18 cellular contexts compared by ENCODE assay signal in genomic region chr4:2583092-2583491, GRCh38. TPM values are rescaled to one million over a fixed set of nuclear protein-coding genes. Genes with fewer than 3 reads are reported as not detected.
DNase-seq lines count a peak whose midpoint lies in the region; ATAC-seq and TF ChIP-seq lines count a peak whose summit lies in the region.
"Had no signal": no experiment of that assay in that cellular context is flagged by ENCODE, and none has a peak within 500 bp of the region (broad histone marks: within the 10 kb centered on the region; RNA-seq: fewer than 3 reads in every experiment).

No MANE protein-coding gene starts in this region.

- intact Hi-C loops in CD4-positive, alpha-beta memory T cell (cut with micrococcal nuclease) = no loop called here
- intact Hi-C loops in PC-9 (cut with micrococcal nuclease; ENCODE audit: unreplicated experiment) = no loop called here

- no peaks in the 10 kb centered on the region for H3K27me3 Mint-ChIP-seq in CD4-positive, alpha-beta memory T cell
- H3K27me3 Mint-ChIP-seq in osteocyte (ENCODE audit: unreplicated experiment) = no peaks in the 10 kb centered on the region
- no peaks in the 10 kb centered on the region for H3K27me3 Mint-ChIP-seq in T-cell

- no peak for ATAC-seq in T-cell (replicated peaks in 1 of 4)
- ATAC-seq: activated T-cell treated with anti-CD3 and anti-CD28 coated beads, Interleukin-2, amount 50 U/mL, for 4 hours; stimulated activated naive CD8-positive, alpha-beta T cell treated with anti-CD3 and anti-CD28 coated beads, Interleukin-15, Interleukin-2, amounts not matched to agents 100 U/mL and 50 U/mL, for 24 hours had no signal

- no peak for DNase-seq in CD4-positive, alpha-beta memory T cell
- DNase-seq in PC-9 (no peak), epithelial cell of prostate (ENCODE audit: low read depth, low spot score) (no peak), osteocyte (ENCODE audit: extremely low spot score, unreplicated experiment) (no peak), T-cell (no peak), WERI-Rb-1 (no peak), NCI-H1694 (lab: John Stamatoyannopoulos, UW) (no peak), coronary artery (ENCODE audit: low spot score) (no peak)
- DNase-seq: activated CD4-positive, CD25-positive, alpha-beta regulatory T cell; activated T-cell treated with anti-CD3 and anti-CD28 coated beads, Interleukin-2, amount 50 U/mL, for 4 hours; amniotic stem cell; C1 segment of cervical spinal cord; dermis blood vessel endothelial cell; H7; Kasumi-1; NCI-H2081 treated with DMSO at 0.1 percent for 48 hours; stimulated activated naive CD8-positive, alpha-beta T cell treated with anti-CD3 and anti-CD28 coated beads, Interleukin-15, Interleukin-2, amounts not matched to agents 100 U/mL and 50 U/mL, for 24 hours had no signal

- peaks cover 24% of the 10 kb centered on the region for H3K4me1 ChIP-seq in CD4-positive, alpha-beta memory T cell (ENCODE audit: insufficient read depth, low read length)
- peaks cover 24% of the 10 kb centered on the region for H3K4me1 ChIP-seq in PC-9 (replicated peaks; ENCODE audit: insufficient read depth)

- POLR2A ChIA-PET in CD4-positive, alpha-beta memory T cell (lab: Charles Lee; ENCODE audit: partially characterized antibody) = no interaction called here
- POLR2A ChIA-PET in PC-9 (lab: Charles Lee; ENCODE audit: unreplicated experiment) (no interaction called here), T-cell (lab: Charles Lee) (interaction anchor here in 1 of 2 donors (0.6 kb wide), 1 partner anchor 357 kb away, joined by 5 read pairs; no protein-coding TSS in a partner anchor)

- BruUV-seq in PC-9 (replicated peaks; lab: Mats Ljungman, UMichigan) = no TSS peak

- H3K4me1 Mint-ChIP-seq in CD4-positive, alpha-beta memory T cell = peaks cover 40 to 75% (median 54%) of the 10 kb centered on the region in 4 donors
- peaks cover 27% of the 10 kb centered on the region for H3K4me1 Mint-ChIP-seq in osteocyte (ENCODE audit: unreplicated experiment)
- H3K4me1 Mint-ChIP-seq in T-cell = peaks cover 62 to 65% (median 62%) of the 10 kb centered on the region in 3 donors

- CTCF ChIA-PET in CD4-positive, alpha-beta memory T cell (lab: Charles Lee; ENCODE audit: partially characterized antibody) = no interaction called here
- CTCF ChIA-PET in PC-9 (lab: Charles Lee) (no interaction called here), T-cell (lab: Charles Lee) (no interaction called here)

- no peaks in the 10 kb centered on the region for H3K36me3 ChIP-seq in CD4-positive, alpha-beta memory T cell (ENCODE audit: insufficient read depth, low read length)
- H3K36me3 ChIP-seq in PC-9 (ENCODE audit: low read depth) = no peaks in the 10 kb centered on the region
- peaks cover 6% of the 10 kb centered on the region; the same call in 1 of the 2 replicates for H3K36me3 ChIP-seq in WERI-Rb-1
- H3K36me3 ChIP-seq: right atrium auricular region had no signal

- no peaks in the 10 kb centered on the region for H3K9me3 Mint-ChIP-seq in CD4-positive, alpha-beta memory T cell
- H3K9me3 Mint-ChIP-seq in osteocyte (ENCODE audit: unreplicated experiment) = no peaks in the 10 kb centered on the region
- H3K9me3 Mint-ChIP-seq in T-cell = peaks cover 0 to 4% (median 0%) of the 10 kb centered on the region in 3 donors
- H3K9me3 Mint-ChIP-seq: activated T-cell treated with anti-CD3 and anti-CD28 coated beads, Interleukin-2, amount 50 U/mL, for 4 hours had no signal

- H3K27ac ChIP-seq in CD4-positive, alpha-beta memory T cell (ENCODE audit: low read depth, low read length) = no peak overlapping the region
- H3K27ac ChIP-seq in PC-9 = no peak overlapping the region
- peak overlapping the region; percentile 5 for H3K27ac ChIP-seq in epithelial cell of prostate
- no peak overlapping the region for H3K27ac ChIP-seq in WERI-Rb-1
- no peak overlapping the region for H3K27ac ChIP-seq in coronary artery
- H3K27ac ChIP-seq: right atrium auricular region had no signal

- H3K27me3 ChIP-seq in CD4-positive, alpha-beta memory T cell (ENCODE audit: insufficient read depth, low read length) = no peaks in the 10 kb centered on the region
- H3K27me3 ChIP-seq in PC-9 (ENCODE audit: insufficient read depth, low read depth) (no peaks in the 10 kb centered on the region), WERI-Rb-1 (ENCODE audit: insufficient read depth, low read depth, severe bottlenecking) (no peaks in the 10 kb centered on the region)
- H3K27me3 ChIP-seq: right atrium auricular region had no signal

- H3F3A ChIP-seq in PC-9 (ENCODE audit: insufficient read depth, low read depth) = peaks cover 17% of the 10 kb centered on the region; the same call in 1 of the 2 replicates

- H3K27ac Mint-ChIP-seq in CD4-positive, alpha-beta memory T cell = peak overlapping the region in 4 of 7 donors; percentile 18 to 80 (median 47)
- H3K27ac Mint-ChIP-seq in osteocyte (ENCODE audit: unreplicated experiment) (peak overlapping the region; percentile 33), T-cell (no peak overlapping the region)

- no peaks in the 10 kb centered on the region for H3K9me3 ChIP-seq in CD4-positive, alpha-beta memory T cell (ENCODE audit: control insufficient read depth in 1 of 2, low read length in 2 of 2)
- no peaks in the 10 kb centered on the region for H3K9me3 ChIP-seq in PC-9 (ENCODE audit: insufficient read depth, low read depth)
- H3K9me3 ChIP-seq in WERI-Rb-1 (ENCODE audit: severe bottlenecking) = peaks cover 3% of the 10 kb centered on the region
- H3K9me3 ChIP-seq: right atrium auricular region had no signal

- no peaks in the 10 kb centered on the region for H3K9me2 ChIP-seq in PC-9 (ENCODE audit: insufficient read depth)

- peaks cover 51% of the 10 kb centered on the region for H4K20me1 ChIP-seq in PC-9 (ENCODE audit: insufficient read depth)

- TF ChIP-seq CTCF in PC-9 (conservative IDR thresholded peaks at IDR 0.05) = no peak
- no peak for TF ChIP-seq CTCF in osteocyte (IDR thresholded peaks at IDR 0.05)
- TF ChIP-seq CTCF in WERI-Rb-1 (IDR thresholded peaks at IDR 0.05; ENCODE audit: low read depth, low read length) = no peak
- no peak for TF ChIP-seq CTCF in coronary artery (IDR thresholded peaks at IDR 0.05)

- peaks cover 11 to 19% of the 10 kb centered on the region in 2 donors for H3K36me3 Mint-ChIP-seq in CD4-positive, alpha-beta memory T cell
- H3K36me3 Mint-ChIP-seq in osteocyte (ENCODE audit: unreplicated experiment) (peaks cover 5% of the 10 kb centered on the region), T-cell (peaks cover 24% of the 10 kb centered on the region)

- peaks cover 51% of the 10 kb centered on the region for H3K79me2 ChIP-seq in PC-9 (ENCODE audit: low read depth)

- H2AFZ ChIP-seq in PC-9 = no peak overlapping the region

- peak overlapping the region in 1 of 8 donors; percentile 2 for H3K4me3 Mint-ChIP-seq in CD4-positive, alpha-beta memory T cell
- no peak overlapping the region for H3K4me3 Mint-ChIP-seq in osteocyte (ENCODE audit: unreplicated experiment)
- H3K4me3 Mint-ChIP-seq in T-cell = no peak overlapping the region
- H3K4me3 Mint-ChIP-seq: activated T-cell treated with anti-CD3 and anti-CD28 coated beads, Interleukin-2, amount 50 U/mL, for 4 hours had no signal

- H3K4me3 ChIP-seq in CD4-positive, alpha-beta memory T cell (ENCODE audit: low read length in 2 of 2) = no peak overlapping the region
- peak overlapping the region; percentile 14; the same call in 1 of the 2 replicates for H3K4me3 ChIP-seq in PC-9
- no peak overlapping the region for H3K4me3 ChIP-seq in WERI-Rb-1 (ENCODE audit: low read depth, low read length)
- no peak overlapping the region for H3K4me3 ChIP-seq in coronary artery
- H3K4me3 ChIP-seq: right atrium auricular region had no signal

- H3K4me2 ChIP-seq in PC-9 = peak overlapping the region; percentile 60

RNA-seq across cellular contexts. Expression of gene FAM193A, which starts 46.6 kb away (rescaled TPM):
- 10 to 100 TPM; 47.8 TPM for total RNA-seq in CD4-positive, alpha-beta memory T cell
- polyA plus RNA-seq in CD4-positive, alpha-beta memory T cell = 1 to 10 TPM in 1 of 2 donors, under 1 TPM in 1; 0.16 to 4.4 TPM
- total RNA-seq in PC-9 (2021) (20.1 and 23.4 TPM in 2 replicates), osteocyte (35.3 and 36.5 TPM in 2 replicates), T-cell (10 to 100 TPM; 41.6 to 46.8 (median 45.2) TPM)

Comparison
In these comparisons a context has a peak if more than half of its experiments do, and no peak if none do; other contexts are left out.
1. H3K27ac Mint-ChIP-seq: peak in CD4-positive, alpha-beta memory T cell (4 of 7) and osteocyte (single experiment); none in T-cell (0 of 2).